Comparison of ENCODE assay signal across 9 cellular contexts in the genomic region with DNA sequence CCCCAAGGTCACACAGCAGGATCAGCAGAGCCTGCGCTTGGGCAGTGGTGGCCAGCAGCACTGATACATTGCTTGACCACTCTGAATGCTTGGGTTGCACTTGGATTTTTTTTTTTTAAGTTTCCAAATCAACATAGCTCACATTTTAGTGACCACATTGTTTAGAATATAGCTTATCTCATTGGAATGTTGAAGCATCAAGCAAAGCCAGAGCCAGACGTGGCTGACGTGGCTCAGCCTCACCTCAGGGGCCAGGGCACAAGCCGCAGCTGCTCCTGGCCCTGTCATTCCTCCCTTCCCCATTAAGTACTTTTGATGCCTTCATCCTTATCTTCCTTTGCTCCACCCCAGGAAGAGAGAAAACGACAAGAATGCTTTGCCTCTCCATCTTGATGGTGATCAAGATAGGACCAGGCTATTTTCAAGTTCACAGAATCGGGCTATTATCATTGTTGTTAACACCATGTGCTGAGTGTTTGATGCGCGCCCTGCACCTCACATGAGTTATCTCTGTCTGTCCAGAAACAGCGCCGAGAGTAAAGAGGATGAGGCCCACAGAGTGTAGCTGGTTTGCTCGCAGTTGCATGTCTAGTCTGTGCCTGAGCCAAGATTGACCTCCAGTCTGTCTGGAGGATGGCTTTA.
DNase-seq lines count a peak whose midpoint lies in the region; ATAC-seq and TF ChIP-seq lines count a peak whose summit lies in the region.
"Had no signal": no experiment of that assay in that cellular context is flagged by ENCODE, and none has a peak within 500 bp of the region (broad histone marks: within the 10 kb centered on the region; RNA-seq: fewer than 3 reads in every experiment).

No MANE protein-coding gene starts in this region.

- intact Hi-C loops in sciatic nerve (cut with DNase I), result no loop called here

- DNase-seq in EL (peak; percentile 98), T1000 (lab: John Stamatoyannopoulos, UW) (peak; percentile 68), foreskin fibroblast (peak; percentile 95), sciatic nerve (ENCODE audit: low spot score) (peak; percentile 38)
- DNase-seq in stimulated activated CD4-positive, alpha-beta T cell treated with anti-CD3 and anti-CD28 coated beads, Interleukin-1b, Interleukin-23, amount 100 ng/mL, for 48 hours, result no peak
- DNase-seq: NCI-H524 treated with DMSO at 0.1 percent for 48 hours had no signal

- no peak for TF ChIP-seq CTCF in foreskin fibroblast (IDR thresholded peaks at IDR 0.05; ENCODE audit: low read depth, low read length)

- H3K4me3 ChIP-seq in foreskin fibroblast (ENCODE audit: low read depth in 1 of 2, low read length in 2 of 2), result no peak overlapping the region

- no peak for ATAC-seq in sciatic nerve
- ATAC-seq in GM18517 (IDR thresholded peaks at IDR 0.05; ENCODE audit: unreplicated experiment), result no peak
- no peak for ATAC-seq in HG02588 (IDR thresholded peaks at IDR 0.05; ENCODE audit: unreplicated experiment)
- no peak for ATAC-seq in GM18519 (IDR thresholded peaks at IDR 0.05; ENCODE audit: low FRiP score, unreplicated experiment)
